8 cellular contexts compared by ENCODE assay signal in genomic region chr13:76991432-76991795, GRCh38. TPM values are rescaled to one million over a fixed set of nuclear protein-coding genes. Genes with fewer than 3 reads are reported as not detected.
A peak's percentile ranks its signal among the peaks of the same experiment; 100 is the strongest.
DNase-seq lines count a peak whose midpoint lies in the region; ATAC-seq and TF ChIP-seq lines count a peak whose summit lies in the region.

No MANE protein-coding gene starts in this region.

- H3K9me3 ChIP-seq in endodermal cell (ENCODE audit: control insufficient read depth, low read length) (no peaks in the 10 kb centered on the region), neutrophil (no peaks in the 10 kb centered on the region), tibial nerve (no peaks in the 10 kb centered on the region)

- CTCF ChIA-PET in AG04449 (lab: Yijun Ruan, JAX): interaction anchor here (4.3 to 9.3 kb wide), 2 partner anchors 12 to 13 kb away, joined by 41 to 106 read pairs; no protein-coding TSS in a partner anchor

- peaks cover 5% of the 10 kb centered on the region for H3K36me3 Mint-ChIP-seq in endodermal cell (ENCODE audit: low read depth)

- H3K27me3 Mint-ChIP-seq in endodermal cell (ENCODE audit: insufficient read depth): peaks cover 12% of the 10 kb centered on the region

- 51 to 56% methylated on average over 7 to 13 of the region's 15 CpGs for WGBS in endodermal cell (ENCODE audit: insufficient coverage in 1 of 2, insufficient read length in 1 of 2), 2 experiments
- WGBS in tibial nerve, 2 donors: 34 to 36% methylated on average over 15 of the region's 15 CpGs

- peak overlapping the region; percentile 79 for H3K27ac Mint-ChIP-seq in endodermal cell

- TF ChIP-seq POLR2A in tibial nerve (IDR thresholded peaks at IDR 0.05): no peak

- H3K4me1 ChIP-seq in endodermal cell (ENCODE audit: control insufficient read depth, insufficient read depth, low read length) (no peaks in the 10 kb centered on the region), neutrophil (ENCODE audit: control insufficient read depth in 1 of 2, insufficient read depth in 1 of 2, low read depth in 1 of 2, low read length in 1 of 2) (peaks cover 16 to 17% of the 10 kb centered on the region in 2 experiments), tibial nerve (peaks cover 0 to 30% (median 0%) of the 10 kb centered on the region in 4 donors)

- TF ChIP-seq EP300 in tibial nerve (IDR thresholded peaks at IDR 0.05): no peak

- TF ChIP-seq CTCF in AG04449 (IDR thresholded peaks at IDR 0.05; ENCODE audit: insufficient read depth, low read length, missing control alignments): no peak
- TF ChIP-seq CTCF in endodermal cell (conservative IDR thresholded peaks at IDR 0.05): no peak
- TF ChIP-seq CTCF in neutrophil (IDR thresholded peaks at IDR 0.05): no peak
- no peak for TF ChIP-seq CTCF in tibial nerve (IDR thresholded peaks at IDR 0.05)

- peak; percentile 33 for ATAC-seq in GM19372 (IDR thresholded peaks at IDR 0.05; ENCODE audit: low read depth, unreplicated experiment)
- peak; percentile 68 for ATAC-seq in HG03520 (IDR thresholded peaks at IDR 0.05; ENCODE audit: unreplicated experiment)

- peak overlapping the region; percentile 87 for H3K4me3 Mint-ChIP-seq in endodermal cell

- H3K9ac ChIP-seq in endodermal cell (ENCODE audit: extremely low read depth, low read length, poor library complexity, severe bottlenecking): peak overlapping the region; percentile 33

- peaks cover 9% of the 10 kb centered on the region for H3K36me3 ChIP-seq in endodermal cell (ENCODE audit: control insufficient read depth, insufficient read depth, low read length)
- H3K36me3 ChIP-seq in neutrophil: peaks cover 9% of the 10 kb centered on the region
- peaks cover 0 to 16% (median 0%) of the 10 kb centered on the region in 3 donors for H3K36me3 ChIP-seq in tibial nerve

- no peaks in the 10 kb centered on the region for H3K9me3 Mint-ChIP-seq in endodermal cell

- H3K27ac ChIP-seq in endodermal cell (ENCODE audit: low read depth, low read length) (no peak overlapping the region), neutrophil (peak overlapping the region; percentile 84), tibial nerve (peak overlapping the region; percentile 93 to 98 (median 96))

- DNase-seq in AG04449 (ENCODE audit: low read depth, low spot score) (no peak), endodermal cell (no peak), tibial nerve (ENCODE audit: low spot score in 2 of 2) (no peak), DMS114 treated with DMSO at 0.1 percent for 48 hours (lab: John Stamatoyannopoulos, UW; ENCODE audit: unreplicated experiment) (no peak)
- DNase-seq in activated CD4-positive, alpha-beta T cell treated with anti-CD3 and anti-CD28 coated beads, Interleukin-2, amount 50 U/mL, for 48 hours: peak; percentile 69 to 75

- H3K4me3 ChIP-seq in AG04449 (ENCODE audit: low read depth, low read length): peak overlapping the region; percentile 89
- peak overlapping the region; percentile 95 for H3K4me3 ChIP-seq in endodermal cell (ENCODE audit: low read length)
- peak overlapping the region; percentile 70 to 90 for H3K4me3 ChIP-seq in neutrophil (ENCODE audit: low read depth in 1 of 2, low read length in 1 of 2)
- H3K4me3 ChIP-seq in tibial nerve: peak overlapping the region; percentile 76 to 89 (median 78)

- POLR2A ChIA-PET in AG04449 (lab: Yijun Ruan, JAX): interaction anchor here (0.6 kb wide), 3 partner anchors 9 to 237 kb away, joined by 3 read pairs; no protein-coding TSS in a partner anchor

- peaks cover 17% of the 10 kb centered on the region for H3K4me1 Mint-ChIP-seq in endodermal cell

- H3K27me3 ChIP-seq in endodermal cell (ENCODE audit: control insufficient read depth, insufficient read depth, low read length, poor library complexity, severe bottlenecking) (peaks cover 11% of the 10 kb centered on the region), neutrophil (peaks cover 19% of the 10 kb centered on the region), tibial nerve (no peaks in the 10 kb centered on the region)

RNA-seq across cellular contexts. Expression of gene CLN5, which starts 0.5 kb away (rescaled TPM):
- total RNA-seq in endodermal cell: 10 to 100 TPM; 13.6 to 13.9 TPM
- 12.8 TPM for polyA plus RNA-seq in endodermal cell (2013, experiment 1 of 2)
- 12.2 TPM for polyA plus RNA-seq in endodermal cell (2013, experiment 2 of 2)
- total RNA-seq in tibial nerve: 10 to 100 TPM; 28.8 to 47.3 (median 35.1) TPM

RNA-seq across cellular contexts. Expression of gene FBXL3, which starts 35.5 kb away (rescaled TPM):
- total RNA-seq in endodermal cell (10 to 100 TPM; 12.7 to 14.3 TPM), tibial nerve (100 to 1,000 TPM; 156 to 223 (median 175) TPM)
- 23.1 TPM for polyA plus RNA-seq in endodermal cell (2013, experiment 1 of 2)
- polyA plus RNA-seq in endodermal cell (2013, experiment 2 of 2): 21.1 TPM

RNA-seq across cellular contexts. Expression of gene ACOD1, which starts 43.1 kb away (rescaled TPM):
- total RNA-seq in endodermal cell: not detected
- polyA plus RNA-seq in endodermal cell (2013, experiment 1 of 2): not detected
- not detected for polyA plus RNA-seq in endodermal cell (2013, experiment 2 of 2)
- total RNA-seq in tibial nerve: not detected

Comparison
In these comparisons a context has a peak if more than half of its experiments do, and no peak if none do; other contexts are left out.
1. DNase-seq: peak in activated CD4-positive, alpha-beta T cell treated with anti-CD3 and anti-CD28 coated beads, Interleukin-2, amount 50 U/mL, for 48 hours (2 of 2); none in AG04449 (single experiment), endodermal cell (single experiment), tibial nerve (0 of 2) and DMS114 treated with DMSO at 0.1 percent for 48 hours (single experiment).
2. RNA of gene FBXL3, which starts 35.5 kb away (total RNA-seq): 156 to 223 TPM in tibial nerve; 12.7 to 14.3 TPM in endodermal cell; every median in the first group is over 10 times any median in the second.
3. Peak in every context shown above with its lines, with median percentiles within 50 percentile points of each other: H3K4me3 ChIP-seq.